ENCODE assay signal across 14 cellular contexts in the genomic region with DNA sequence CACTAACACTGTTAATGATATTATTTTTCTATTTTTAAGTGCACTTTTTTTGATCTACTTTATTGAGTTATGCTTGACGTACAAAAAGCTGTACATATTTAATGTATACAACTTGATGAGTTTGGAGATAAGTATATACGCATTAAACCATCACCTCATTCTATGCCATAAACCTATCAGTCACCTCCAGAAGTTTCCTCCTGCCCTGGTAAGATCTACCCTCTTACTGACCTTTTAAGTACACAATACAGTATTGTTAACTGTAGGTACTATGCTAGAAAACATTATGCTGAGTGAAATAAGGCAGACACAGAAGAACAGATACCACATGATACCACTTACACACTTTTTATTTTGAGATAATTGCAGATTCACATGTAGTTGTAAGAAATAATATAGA. TPM values are rescaled to one million over a fixed set of nuclear protein-coding genes. Genes with fewer than 3 reads are reported as not detected.
DNase-seq lines count a peak whose midpoint lies in the region; ATAC-seq, FAIRE-seq and TF ChIP-seq lines count a peak whose summit lies in the region.
"Had no signal": no experiment of that assay in that cellular context is flagged by ENCODE, and none has a peak within 500 bp of the region (broad histone marks: within the 10 kb centered on the region; RNA-seq: fewer than 3 reads in every experiment).

No MANE protein-coding gene starts in this region.

- peak; percentile 17 for DNase-seq in CMK (ENCODE audit: low read depth)
- peak; percentile 22 for DNase-seq in Karpas-422
- DNase-seq in mucosa of descending colon: no peak
- DNase-seq in left cardiac atrium: no peak
- no peak for DNase-seq in stimulated activated CD4-positive, alpha-beta T cell treated with anti-CD3 and anti-CD28 coated beads, Interleukin-1b, Interleukin-23, amount 100 ng/mL, for 48 hours
- DNase-seq: Caco-2; CD8-positive, alpha-beta T cell; DND-41; GF-D8; H7 had no signal

- H3K36me3 ChIP-seq in Karpas-422 (ENCODE audit: insufficient read depth, low read length) (peaks cover 16% of the 10 kb centered on the region; the same call in 1 of the 2 replicates), mucosa of descending colon (ENCODE audit: low read depth) (no peaks in the 10 kb centered on the region)

- intact Hi-C loops in mucosa of descending colon (cut with DNase I, micrococcal nuclease): no loop called here
- intact Hi-C loops in left cardiac atrium (cut with DNase I): no loop called here

- H3K27ac ChIP-seq in Karpas-422 (ENCODE audit: low read length): no peak overlapping the region

- no peaks in the 10 kb centered on the region for H3K9me2 ChIP-seq in Karpas-422 (replicated peaks; ENCODE audit: insufficient read depth, low read length)

- H3K27me3 ChIP-seq in Karpas-422 (ENCODE audit: low read length): no peaks in the 10 kb centered on the region

- H3K4me2 ChIP-seq in Karpas-422 (ENCODE audit: low read depth, low read length, poor library complexity, severe bottlenecking): no peak overlapping the region
- H3K4me2 ChIP-seq: GM23338 had no signal

- TF ChIP-seq CTCF in mucosa of descending colon (IDR thresholded peaks at IDR 0.05): no peak

- no peak overlapping the region for H3K9ac ChIP-seq in Karpas-422 (ENCODE audit: low read length)

- peak; percentile 51 for ATAC-seq in mucosa of descending colon
- ATAC-seq in left cardiac atrium: no peak
- ATAC-seq in GM19328 (IDR thresholded peaks at IDR 0.05; ENCODE audit: unreplicated experiment): no peak
- ATAC-seq: CD8-positive, alpha-beta T cell; GM23338 had no signal

- no peaks in the 10 kb centered on the region for H3K79me2 ChIP-seq in Karpas-422 (ENCODE audit: low read length)

- H4K20me1 ChIP-seq in Karpas-422 (ENCODE audit: insufficient read depth, low read depth, low read length): no peaks in the 10 kb centered on the region

- H2AFZ ChIP-seq in Karpas-422 (ENCODE audit: low read length): no peak overlapping the region
- H2AFZ ChIP-seq: GM23338 had no signal

- FAIRE-seq in colon (lab: Jason Lieb, UNC): peak; percentile 91
- FAIRE-seq: A204.1 had no signal

- no peaks in the 10 kb centered on the region for H3K9me3 ChIP-seq in Karpas-422 (ENCODE audit: low read length)
- no peaks in the 10 kb centered on the region for H3K9me3 ChIP-seq in mucosa of descending colon
- H3K9me3 ChIP-seq: Caco-2 had no signal

- H3K4me1 ChIP-seq in Karpas-422 (ENCODE audit: low read length): peaks cover 13% of the 10 kb centered on the region
- H3K4me1 ChIP-seq in mucosa of descending colon (ENCODE audit: low read depth): no peaks in the 10 kb centered on the region
- H3K4me1 ChIP-seq: Caco-2 had no signal

- no peak overlapping the region for H3K4me3 ChIP-seq in Karpas-422 (ENCODE audit: low read length)
- H3K4me3 ChIP-seq in mucosa of descending colon: no peak overlapping the region
- H3K4me3 ChIP-seq: GM23338 had no signal

RNA-seq across cellular contexts. Expression of a gene that starts 36.9 kb away (rescaled TPM):
- 17.7 and 31.1 TPM in 2 replicates for total RNA-seq in Karpas-422 (2014; rRNA removed; shearing (Covaris generic); ENCODE audit: low replicate concordance)
- total RNA-seq in mucosa of descending colon (10 to 100 TPM; 14.2 to 19.8 (median 15.0) TPM), left cardiac atrium (10 to 100 TPM in 1 of 2 donors, 1 to 10 TPM in 1; 9.4 to 11.0 TPM)

Comparison
In these comparisons a context has a peak if more than half of its experiments do, and no peak if none do; other contexts are left out.
1. DNase-seq: peak in CMK (single experiment) and Karpas-422 (single experiment); none in mucosa of descending colon (0 of 3), left cardiac atrium (single experiment) and stimulated activated CD4-positive, alpha-beta T cell treated with anti-CD3 and anti-CD28 coated beads, Interleukin-1b, Interleukin-23, amount 100 ng/mL, for 48 hours (single experiment).